Comparison of ENCODE assay signal across 8 cellular contexts in genomic region chr2:75464348-75464946, GRCh38.
DNase-seq lines count a peak whose midpoint lies in the region; ATAC-seq and TF ChIP-seq lines count a peak whose summit lies in the region.

No MANE protein-coding gene starts in this region.

- no peaks in the 10 kb centered on the region for H3K9me3 Mint-ChIP-seq in endothelial cell (ENCODE audit: unreplicated experiment)
- peaks cover 3% of the 10 kb centered on the region for H3K9me3 Mint-ChIP-seq in activated T-helper 17 cell treated with anti-CD3 and anti-CD28 coated beads, Interleukin-2, amount 50 U/mL, for 72 hours

- ATAC-seq in HG03095 (IDR thresholded peaks at IDR 0.05; ENCODE audit: unreplicated experiment), result no peak
- no peak for ATAC-seq in activated T-helper 17 cell treated with anti-CD3 and anti-CD28 coated beads, Interleukin-2, amount 50 U/mL, for 72 hours (replicated peaks)

- H3K4me3 ChIP-seq in NB4 (ENCODE audit: low read depth, low read length), result no peak overlapping the region
- H3K4me3 ChIP-seq in retinal pigment epithelial cell (ENCODE audit: low read length), result no peak overlapping the region

- peak; percentile 62 for TF ChIP-seq CTCF in NB4 (IDR thresholded peaks at IDR 0.05; ENCODE audit: low read depth, low read length)
- TF ChIP-seq CTCF in endothelial cell (IDR thresholded peaks at IDR 0.05; ENCODE audit: unreplicated experiment), result peak; percentile 77
- peak; percentile 88 for TF ChIP-seq CTCF in retinal pigment epithelial cell (conservative IDR thresholded peaks at IDR 0.05; ENCODE audit: low read depth, low read length)

- no peak overlapping the region for H3K27ac Mint-ChIP-seq in endothelial cell (ENCODE audit: unreplicated experiment)
- no peak overlapping the region for H3K27ac Mint-ChIP-seq in activated T-helper 17 cell treated with anti-CD3 and anti-CD28 coated beads, Interleukin-2, amount 50 U/mL, for 72 hours

- H3K36me3 Mint-ChIP-seq in endothelial cell (ENCODE audit: low read depth, unreplicated experiment), result no peaks in the 10 kb centered on the region
- no peaks in the 10 kb centered on the region for H3K36me3 Mint-ChIP-seq in activated T-helper 17 cell treated with anti-CD3 and anti-CD28 coated beads, Interleukin-2, amount 50 U/mL, for 72 hours (ENCODE audit: low read depth)

- peak; percentile 1 for DNase-seq in NCI-H2196 (lab: John Stamatoyannopoulos, UW; ENCODE audit: unreplicated experiment)
- DNase-seq in NCI-H2196 treated with DMSO at 0.1 percent for 48 hours (lab: John Stamatoyannopoulos, UW; ENCODE audit: unreplicated experiment), result no peak
- peak; percentile 9 for DNase-seq in NB4 (ENCODE audit: low read depth)
- DNase-seq in endothelial cell (ENCODE audit: low spot score), result no peak
- DNase-seq in retinal pigment epithelial cell (ENCODE audit: low read depth), result peak; percentile 20
- no peak for DNase-seq in 8988T

- peaks cover 18% of the 10 kb centered on the region for H3K4me1 Mint-ChIP-seq in endothelial cell (ENCODE audit: unreplicated experiment)
- H3K4me1 Mint-ChIP-seq in activated T-helper 17 cell treated with anti-CD3 and anti-CD28 coated beads, Interleukin-2, amount 50 U/mL, for 72 hours, result no peaks in the 10 kb centered on the region

- no peak for TF ChIP-seq POLR2A in NB4 (IDR thresholded peaks at IDR 0.05; ENCODE audit: extremely low read depth, insufficient read length)

- H3K4me3 Mint-ChIP-seq in endothelial cell (ENCODE audit: unreplicated experiment), result no peak overlapping the region
- no peak overlapping the region for H3K4me3 Mint-ChIP-seq in activated T-helper 17 cell treated with anti-CD3 and anti-CD28 coated beads, Interleukin-2, amount 50 U/mL, for 72 hours

- no peaks in the 10 kb centered on the region for H3K27me3 Mint-ChIP-seq in endothelial cell (ENCODE audit: unreplicated experiment)
- H3K27me3 Mint-ChIP-seq in activated T-helper 17 cell treated with anti-CD3 and anti-CD28 coated beads, Interleukin-2, amount 50 U/mL, for 72 hours, result peaks cover 41% of the 10 kb centered on the region

Comparison
In these comparisons a context has a peak if more than half of its experiments do, and no peak if none do; other contexts are left out.
1. DNase-seq: peak in NCI-H2196 (single experiment), NB4 (single experiment) and retinal pigment epithelial cell (single experiment); none in NCI-H2196 treated with DMSO at 0.1 percent for 48 hours (single experiment), endothelial cell (single experiment) and 8988T (single experiment).
2. Peak in every context shown above with its lines, with median percentiles within 50 percentile points of each other: CTCF ChIP-seq.